In genomic region chr6:18388252-18388651, GRCh38 we compare ENCODE assay signal across 8 cellular contexts. TPM values are rescaled to one million over a fixed set of nuclear protein-coding genes. Genes with fewer than 3 reads are reported as not detected.
DNase-seq lines count a peak whose midpoint lies in the region; ATAC-seq, FAIRE-seq and TF ChIP-seq lines count a peak whose summit lies in the region.

No MANE protein-coding gene starts in this region.

- H2BK120ac ChIP-seq in H1 (replicated peaks; ENCODE audit: low read depth, low read length), result no peak overlapping the region

- no peak overlapping the region for H4K91ac ChIP-seq in H1 (replicated peaks; ENCODE audit: insufficient read length, low read length)

- H3K27me3 ChIP-seq in H1 (replicated peaks in 1 of 4; ENCODE audit: control insufficient read depth in 3 of 4, extremely low read depth in 1 of 4, insufficient read depth in 3 of 4, low read length in 3 of 4), result no peaks in the 10 kb centered on the region
- no peaks in the 10 kb centered on the region for H3K27me3 ChIP-seq in osteoblast (ENCODE audit: insufficient read depth, low read length)

- H3K4ac ChIP-seq in H1 (replicated peaks; ENCODE audit: insufficient read length, low read depth, low read length), result no peak overlapping the region

- H3K23me2 ChIP-seq in H1 (ENCODE audit: low read depth, low read length), result peaks cover 2% of the 10 kb centered on the region; the same call in 1 of the 2 replicates

- no peak for FAIRE-seq in H1 (lab: Jason Lieb, UNC)

- H3K36me3 ChIP-seq in H1 (ENCODE audit: control insufficient read depth in 2 of 4, insufficient read depth in 4 of 4, low read length in 3 of 4) (no peaks in the 10 kb centered on the region), osteoblast (ENCODE audit: insufficient read depth, low read length) (no peaks in the 10 kb centered on the region)

- POLR2A ChIA-PET in H1 (lab: Charles Lee; ENCODE audit: partially characterized antibody), result interaction anchor here (1.3 kb wide), 2 partner anchors 95 to 124 kb away, joined by 3 to 4 read pairs; partner anchors contain the start of gene DEK

- TF ChIP-seq CTCF in H1 (IDR thresholded peaks at IDR 0.05; ENCODE audit: control extremely low read depth in 1 of 3, insufficient read depth in 1 of 3, low read depth in 1 of 3, low read length in 3 of 3), result no peak
- no peak for TF ChIP-seq CTCF in osteoblast (IDR thresholded peaks at IDR 0.05; ENCODE audit: extremely low read depth, low read depth, low read length)

- no peak overlapping the region for H3K56ac ChIP-seq in H1 (replicated peaks; ENCODE audit: insufficient read length, low read depth, low read length)

- H4K5ac ChIP-seq in H1 (ENCODE audit: insufficient read length, low read depth, low read length), result no peak overlapping the region

- no peak overlapping the region for H2AK5ac ChIP-seq in H1 (ENCODE audit: low read depth, low read length)

- no peak overlapping the region; a peak in 1 of 7 replicates for H3K9ac ChIP-seq in H1 (replicated peaks in 1 of 4; ENCODE audit: extremely low read depth in 1 of 4, low read depth in 3 of 4, low read length in 3 of 4)

- H2AFZ ChIP-seq in H1 (ENCODE audit: low read length) (no peak overlapping the region), osteoblast (ENCODE audit: low read length) (peak overlapping the region; percentile 97)

- TF ChIP-seq RAD21 in H1 (IDR thresholded peaks at IDR 0.05 in 1 of 2, conservative IDR thresholded peaks at IDR 0.05 in 1 of 2; ENCODE audit: low read depth in 2 of 2, low read length in 2 of 2), result no peak

- no peak overlapping the region for H4K8ac ChIP-seq in H1 (ENCODE audit: extremely low read depth, insufficient read depth, low read length)

- CTCF ChIA-PET in H1 (lab: Charles Lee; ENCODE audit: partially characterized antibody), result interaction anchor here (0.6 kb wide), 1 partner anchor 12 kb away, joined by 3 read pairs; no protein-coding TSS in a partner anchor

- H3K9me3 ChIP-seq in H1 (ENCODE audit: insufficient read depth in 2 of 2, low read depth in 1 of 2, low read length in 1 of 2) (no peaks in the 10 kb centered on the region), osteoblast (ENCODE audit: low read depth, low read length) (no peaks in the 10 kb centered on the region)

- H2BK15ac ChIP-seq in H1 (ENCODE audit: low read length), result no peak overlapping the region

- no peaks in the 10 kb centered on the region for H4K20me1 ChIP-seq in H1 (replicated peaks in 1 of 2; ENCODE audit: control insufficient read depth in 1 of 2, insufficient read depth in 2 of 2, low read length in 2 of 2)
- no peaks in the 10 kb centered on the region for H4K20me1 ChIP-seq in osteoblast (ENCODE audit: insufficient read depth, low read length)

- no peak overlapping the region for H2BK5ac ChIP-seq in H1 (ENCODE audit: low read depth, low read length)

- H2BK12ac ChIP-seq in H1 (ENCODE audit: low read depth, low read length), result no peak overlapping the region

- TF ChIP-seq EP300 in H1 (IDR thresholded peaks at IDR 0.05; ENCODE audit: borderline replicate concordance in 1 of 2, low read depth in 2 of 2, low read length in 2 of 2), result no peak

- 58% methylated on average over 3 of the region's 3 CpGs; no CpG with 5 or more reads in 1 of the 2 experiments for WGBS in H1 (ENCODE audit: extremely low coverage in 1 of 2, insufficient coverage in 1 of 2, insufficient read length in 1 of 2, insufficient replicate concordance in 2 of 2, low coverage in 1 of 2, low lambda C conversion rate in 2 of 2, missing lambda C conversion rate in 1 of 2), 2 experiments

- DNase-seq in CMK (ENCODE audit: low read depth) (peak; percentile 54), NCI-H69 (lab: John Stamatoyannopoulos, UW) (peak; percentile 45), H1 (ENCODE audit: low read depth in 1 of 2, low spot score in 2 of 2) (no peak), osteoblast (ENCODE audit: insufficient read length, low spot score, missing footprints) (no peak), anterior cingulate cortex (lab: John Stamatoyannopoulos, UW) (no peak), DMS 273 treated with DMSO at 0.1 percent for 48 hours (lab: John Stamatoyannopoulos, UW) (no peak), HPDE6-E6E7 (ENCODE audit: extremely low spot score) (no peak)

- no peak overlapping the region for H3K27ac ChIP-seq in H1 (ENCODE audit: low read depth, low read length)
- peak overlapping the region; percentile 81 for H3K27ac ChIP-seq in osteoblast (ENCODE audit: low read depth, low read length)

- no peak for TF ChIP-seq POLR2A in H1 (IDR thresholded peaks at IDR 0.05; ENCODE audit: control extremely low read depth in 1 of 2, low read depth in 2 of 2, low read length in 2 of 2)

- H3K14ac ChIP-seq in H1 (ENCODE audit: insufficient read length), result no peak overlapping the region

- H3K23ac ChIP-seq in H1 (ENCODE audit: insufficient read length), result no peak overlapping the region

- H3K4me2 ChIP-seq in H1 (ENCODE audit: insufficient read depth in 1 of 2, low read depth in 2 of 2, low read length in 2 of 2), result peak overlapping the region; percentile 74 to 83
- H3K4me2 ChIP-seq in osteoblast (ENCODE audit: insufficient read depth, low read length), result peak overlapping the region; percentile 90

- H3K4me1 ChIP-seq in H1 (replicated peaks in 1 of 4; ENCODE audit: control insufficient read depth in 3 of 4, insufficient read depth in 4 of 4, low read length in 3 of 4), result peaks cover 0 to 13% (median 8%) of the 10 kb centered on the region in 4 experiments; a peak in 4 of 7 replicates
- H3K4me1 ChIP-seq in osteoblast (ENCODE audit: insufficient read depth, low read length), result peaks cover 44% of the 10 kb centered on the region

- ATAC-seq in HG03108 (IDR thresholded peaks at IDR 0.05; ENCODE audit: unreplicated experiment), result no peak

- H3K79me2 ChIP-seq in H1 (ENCODE audit: control insufficient read depth in 1 of 2, insufficient read depth in 2 of 2, low read length in 2 of 2) (peaks cover 0 to 12% of the 10 kb centered on the region in 2 experiments; a peak in 2 of 4 replicates), osteoblast (ENCODE audit: insufficient read depth, low read length) (peaks cover 5% of the 10 kb centered on the region)

- peak overlapping the region in 1 of 4 experiments; percentile 66; a peak in 4 of 8 replicates for H3K4me3 ChIP-seq in H1 (ENCODE audit: extremely low read depth in 1 of 4, insufficient read depth in 2 of 4, low read depth in 3 of 4, low read length in 4 of 4)
- peak overlapping the region; percentile 82 for H3K4me3 ChIP-seq in osteoblast (ENCODE audit: insufficient read depth, low read length)

- no peak overlapping the region for H3K18ac ChIP-seq in H1 (ENCODE audit: extremely low read depth, low read length)

- no peaks in the 10 kb centered on the region for H3K79me1 ChIP-seq in H1 (ENCODE audit: low read depth, low read length)

- H2BK20ac ChIP-seq in H1 (ENCODE audit: low read length), result no peak overlapping the region

TF ChIP-seq in H1, 55 proteins besides CTCF, POLR2A, EP300 and RAD21 (continues in another document):
- no peak for TF ChIP-seq NRF1 (IDR thresholded peaks at IDR 0.05; ENCODE audit: low read depth, low read length)

RNA-seq across cellular contexts. Expression of gene RNF144B, which starts 1.1 kb away (rescaled TPM):
- total RNA-seq in H1 (2021; fragmentation: NEBNext Ultra II Directional; extraction: Animal tissue kit (Norgen Biotek cat#: 25700)), result 9.8 and 11.2 TPM in 2 replicates
- polyA plus RNA-seq in H1 (2011; rRNA removed), result 1.1 and 1.8 TPM in 2 replicates
- 1.6 TPM for polyA plus RNA-seq in H1 (2011; cell fraction: cytosol; rRNA removed)
- 1.3 TPM for polyA plus RNA-seq in H1 (2011; cell fraction: nucleus; rRNA removed)
- polyA plus RNA-seq in H1 (2012, experiment 1 of 2), result 2.4 to 4.1 TPM (median 3.2 TPM) in 4 replicates
- 0.31 TPM for polyA plus RNA-seq in H1 (2012, experiment 2 of 2)
- 2.9 TPM for polyA plus RNA-seq in H1 (2013, experiment 1 of 2)
- 3.1 TPM for polyA plus RNA-seq in H1 (2013, experiment 2 of 2)
- 7.2 and 8.1 TPM in 2 replicates for polyA minus RNA-seq in H1 (2011; rRNA and poly(A)+ RNA removed)
- polyA minus RNA-seq in H1 (2011; cell fraction: cytosol; rRNA and poly(A)+ RNA removed), result 3.3 TPM
- polyA minus RNA-seq in H1 (2011; cell fraction: nucleus; rRNA and poly(A)+ RNA removed), result 3.2 TPM
- total RNA-seq in osteoblast, result 4.4 and 5.8 TPM in 2 replicates

Comparison
In these comparisons a context has a peak if more than half of its experiments do, and no peak if none do; other contexts are left out.
1. DNase-seq: peak in CMK (single experiment) and NCI-H69 (single experiment); none in H1 (0 of 2), osteoblast (single experiment), anterior cingulate cortex (0 of 58), DMS 273 treated with DMSO at 0.1 percent for 48 hours (single experiment) and HPDE6-E6E7 (single experiment).